In genomic region chr4:74603186-74603585, GRCh38 we compare ENCODE assay signal across 28 cellular contexts.
"Had no signal": no experiment of that assay in that cellular context is flagged by ENCODE, and none has a peak within 500 bp of the region (broad histone marks: within the 10 kb centered on the region; RNA-seq: fewer than 3 reads in every experiment).

No MANE protein-coding gene starts in this region.

- H3K27ac ChIP-seq: stomach, suprapubic skin, testis, thoracic aorta, thyroid gland, tibial artery, tibial nerve, upper lobe of left lung, upper lobe of right lung, uterus, vagina had no signal

- DNase-seq: stimulated activated CD4-positive, alpha-beta T cell treated with anti-CD3 and anti-CD28 coated beads, Interleukin-2, amount 100 ng/mL, for 48 hours; stimulated activated CD4-positive, alpha-beta T cell treated with anti-CD3 and anti-CD28 coated beads, Interleukin-4, amount 100 ng/mL, for 1 hour; stimulated activated CD4-positive, alpha-beta T cell treated with anti-CD3 and anti-CD28 coated beads, Interleukin-4, amount 100 ng/mL, for 24 hours; stimulated activated CD4-positive, alpha-beta T cell treated with anti-CD3 and anti-CD28 coated beads, Interleukin-4, amount 100 ng/mL, for 4 hours; stimulated activated CD8-positive, alpha-beta memory T cell treated with anti-CD3 and anti-CD28 coated beads, Interleukin-4, amount 100 ng/mL, for 48 hours; stimulated activated naive B cell treated with anti-CD40 and anti-IgM and Interleukin-4, amounts not matched to agents 10 μg/mL and 1 μg/mL and 100 μg/mL, for 72 hours; stimulated activated naive CD4-positive, alpha-beta T cell; stimulated activated naive CD4-positive, alpha-beta T cell treated with Interleukin-2 at 50 U/mL for 16 hours; stimulated activated naive CD8-positive, alpha-beta T cell treated with anti-CD3 and anti-CD28 coated beads, Interleukin-15, amount 100 ng/mL, for 72 hours; stimulated activated naive CD8-positive, alpha-beta T cell treated with anti-CD3 and anti-CD28 coated beads, Interleukin-15, Interleukin-2, amounts not matched to agents 100 U/mL and 50 U/mL, for 24 hours; stomach; substantia nigra; testis; thyroid gland; tibial artery; trophoblast cell; upper lobe of left lung; upper lobe of right lung; uterus had no signal

- H3K4me1 Mint-ChIP-seq: stimulated activated effector memory CD8-positive, alpha-beta T cell treated with anti-CD3 and anti-CD28 coated beads, Interleukin-12 subunit alpha, Interleukin-12 subunit beta, amount 100 ng/mL, for 72 hours; stimulated activated memory B cell treated with anti-CD40 and anti-IgM and Interleukin-4, amounts not matched to agents 10 μg/mL and 1 μg/mL and 100 μg/mL, for 72 hours; stimulated activated naive B cell treated with anti-CD40 and anti-IgM and Interleukin-4, amounts not matched to agents 10 μg/mL and 1 μg/mL and 100 μg/mL, for 72 hours; stimulated activated naive CD8-positive, alpha-beta T cell treated with anti-CD3 and anti-CD28 coated beads, Interleukin-15, amount 100 ng/mL, for 72 hours had no signal

- ATAC-seq: stimulated activated effector memory CD8-positive, alpha-beta T cell treated with anti-CD3 and anti-CD28 coated beads, Interleukin-12 subunit alpha, Interleukin-12 subunit beta, amount 100 ng/mL, for 72 hours; stimulated activated memory B cell treated with anti-CD40 and anti-IgM and Interleukin-4, amounts not matched to agents 10 μg/mL and 1 μg/mL and 100 μg/mL, for 72 hours; stimulated activated naive B cell treated with anti-CD40 and anti-IgM and Interleukin-4, amounts not matched to agents 10 μg/mL and 1 μg/mL and 100 μg/mL, for 72 hours; stimulated activated naive CD8-positive, alpha-beta T cell treated with anti-CD3 and anti-CD28 coated beads, Interleukin-15, amount 100 ng/mL, for 72 hours; stimulated activated naive CD8-positive, alpha-beta T cell treated with anti-CD3 and anti-CD28 coated beads, Interleukin-15, Interleukin-2, amounts not matched to agents 100 U/mL and 50 U/mL, for 24 hours; upper lobe of right lung had no signal

- H3K4me3 ChIP-seq: stomach, suprapubic skin, testis, thoracic aorta, thyroid gland, tibial artery, tibial nerve, upper lobe of left lung, upper lobe of right lung, uterus, vagina had no signal

- H3K36me3 ChIP-seq: stomach, suprapubic skin, thoracic aorta, thyroid gland, tibial artery, tibial nerve, upper lobe of left lung, upper lobe of right lung, uterus, vagina had no signal

- H3K27ac Mint-ChIP-seq: stimulated activated effector memory CD8-positive, alpha-beta T cell treated with anti-CD3 and anti-CD28 coated beads, Interleukin-12 subunit alpha, Interleukin-12 subunit beta, amount 100 ng/mL, for 72 hours; stimulated activated memory B cell treated with anti-CD40 and anti-IgM and Interleukin-4, amounts not matched to agents 10 μg/mL and 1 μg/mL and 100 μg/mL, for 72 hours; stimulated activated naive B cell treated with anti-CD40 and anti-IgM and Interleukin-4, amounts not matched to agents 10 μg/mL and 1 μg/mL and 100 μg/mL, for 72 hours; stimulated activated naive CD8-positive, alpha-beta T cell treated with anti-CD3 and anti-CD28 coated beads, Interleukin-15, amount 100 ng/mL, for 72 hours; stimulated activated naive CD8-positive, alpha-beta T cell treated with anti-CD3 and anti-CD28 coated beads, Interleukin-15, Interleukin-2, amounts not matched to agents 100 ng/mL and 50 ng/mL, for 24 hours; type B pancreatic cell had no signal

- H3K9me3 Mint-ChIP-seq: stimulated activated effector memory CD8-positive, alpha-beta T cell treated with anti-CD3 and anti-CD28 coated beads, Interleukin-12 subunit alpha, Interleukin-12 subunit beta, amount 100 ng/mL, for 72 hours; stimulated activated naive B cell treated with anti-CD40 and anti-IgM and Interleukin-4, amounts not matched to agents 10 μg/mL and 1 μg/mL and 100 μg/mL, for 72 hours had no signal

- H3K4me3 Mint-ChIP-seq: stimulated activated effector memory CD8-positive, alpha-beta T cell treated with anti-CD3 and anti-CD28 coated beads, Interleukin-12 subunit alpha, Interleukin-12 subunit beta, amount 100 ng/mL, for 72 hours; stimulated activated memory B cell treated with anti-CD40 and anti-IgM and Interleukin-4, amounts not matched to agents 10 μg/mL and 1 μg/mL and 100 μg/mL, for 72 hours; stimulated activated naive B cell treated with anti-CD40 and anti-IgM and Interleukin-4, amounts not matched to agents 10 μg/mL and 1 μg/mL and 100 μg/mL, for 72 hours; stimulated activated naive CD8-positive, alpha-beta T cell treated with anti-CD3 and anti-CD28 coated beads, Interleukin-15, amount 100 ng/mL, for 72 hours; stimulated activated naive CD8-positive, alpha-beta T cell treated with anti-CD3 and anti-CD28 coated beads, Interleukin-15, Interleukin-2, amounts not matched to agents 100 ng/mL and 50 ng/mL, for 24 hours; type B pancreatic cell had no signal

- FAIRE-seq: urothelium cell line had no signal

- H3K4me1 ChIP-seq: stomach, suprapubic skin, testis, thyroid gland, tibial artery, tibial nerve, upper lobe of left lung, upper lobe of right lung, uterus, vagina had no signal

- H3K27me3 ChIP-seq: stomach, suprapubic skin, testis, thyroid gland, tibial artery, tibial nerve, upper lobe of left lung, upper lobe of right lung, uterus, vagina had no signal

- H3K27me3 Mint-ChIP-seq: stimulated activated memory B cell treated with anti-CD40 and anti-IgM and Interleukin-4, amounts not matched to agents 10 μg/mL and 1 μg/mL and 100 μg/mL, for 72 hours; stimulated activated naive CD8-positive, alpha-beta T cell treated with anti-CD3 and anti-CD28 coated beads, Interleukin-15, amount 100 ng/mL, for 72 hours; stimulated activated naive CD8-positive, alpha-beta T cell treated with anti-CD3 and anti-CD28 coated beads, Interleukin-15, Interleukin-2, amounts not matched to agents 100 ng/mL and 50 ng/mL, for 24 hours had no signal

- H3K36me3 Mint-ChIP-seq: stimulated activated effector memory CD8-positive, alpha-beta T cell treated with anti-CD3 and anti-CD28 coated beads, Interleukin-12 subunit alpha, Interleukin-12 subunit beta, amount 100 ng/mL, for 72 hours; stimulated activated memory B cell treated with anti-CD40 and anti-IgM and Interleukin-4, amounts not matched to agents 10 μg/mL and 1 μg/mL and 100 μg/mL, for 72 hours; stimulated activated naive B cell treated with anti-CD40 and anti-IgM and Interleukin-4, amounts not matched to agents 10 μg/mL and 1 μg/mL and 100 μg/mL, for 72 hours; type B pancreatic cell had no signal

- H3K9me3 ChIP-seq: stomach, suprapubic skin, testis, thoracic aorta, thyroid gland, tibial artery, tibial nerve, upper lobe of left lung, upper lobe of right lung, uterus, vagina had no signal
